8 cellular contexts compared by ENCODE assay signal in the genomic region with DNA sequence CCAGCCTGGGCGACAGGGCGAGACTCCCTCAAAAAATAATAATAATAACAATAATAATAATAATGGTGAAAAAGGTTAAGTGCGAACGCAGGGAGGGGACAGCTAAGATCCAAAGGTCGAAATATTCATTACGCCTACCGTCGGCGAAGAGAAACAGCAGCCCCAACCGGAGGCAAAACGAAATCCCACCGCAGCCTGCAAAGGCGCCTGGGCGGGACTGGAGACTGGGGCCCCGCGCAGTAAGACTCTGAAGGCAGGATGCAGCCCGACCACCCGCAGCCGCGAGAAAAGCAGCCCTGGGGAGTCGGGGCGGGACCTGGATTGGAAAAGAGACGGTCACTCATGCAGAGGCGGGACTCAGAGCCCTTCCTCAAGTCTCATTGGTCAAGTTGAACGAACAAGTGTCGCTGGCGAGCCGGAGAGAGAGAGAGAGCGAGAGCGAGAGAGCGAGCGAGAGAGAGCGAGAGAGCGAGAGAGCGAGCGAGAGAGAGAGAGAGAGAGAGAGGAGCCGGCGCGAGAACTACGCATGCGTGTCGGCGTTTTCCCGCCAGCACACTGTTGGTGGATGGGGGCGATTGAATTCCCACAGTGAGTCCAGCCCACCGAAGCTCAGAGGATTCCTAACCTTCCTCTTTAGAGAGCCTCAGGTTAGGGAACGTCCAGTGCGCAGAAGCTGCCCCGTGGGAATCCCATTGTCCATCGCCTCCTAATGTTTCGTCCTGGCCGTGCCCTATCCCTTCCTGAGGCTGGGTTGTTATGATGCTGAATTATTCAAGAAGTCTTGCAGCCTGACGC. TPM values are rescaled to one million over a fixed set of nuclear protein-coding genes. Genes with fewer than 3 reads are reported as not detected.
DNase-seq lines count a peak whose midpoint lies in the region; ATAC-seq and TF ChIP-seq lines count a peak whose summit lies in the region.

No MANE protein-coding gene starts in this region.

- H3K4me3 ChIP-seq in BE2C (ENCODE audit: low read depth, low read length) = peak overlapping the region; percentile 84

- peak; percentile 38; the same call in 1 of the 2 replicates for TF ChIP-seq CTCF in BE2C (IDR thresholded peaks at IDR 0.05; ENCODE audit: low read depth, low read length)

- H3K36me3 ChIP-seq in BE2C = no peaks in the 10 kb centered on the region; the same call in 1 of the 2 replicates

- H3K4me1 ChIP-seq in BE2C = peaks cover 11% of the 10 kb centered on the region

- H3K27me3 ChIP-seq in BE2C = no peaks in the 10 kb centered on the region

- DNase-seq in BE2C (peak; percentile 99), NCI-H446 treated with DMSO at 0.1 percent for 48 hours (lab: John Stamatoyannopoulos, UW) (peak; percentile 99), cerebellum (ENCODE audit: low spot score) (peak; percentile 98), kidney glomerular epithelial cell (lab: John Stamatoyannopoulos, UW) (peak; percentile 97)
- DNase-seq in activated CD4-positive, CD25-positive, alpha-beta regulatory T cell treated with anti-CD3 and anti-CD28 coated beads, Interleukin-2, amount 50 U/mL, for 72 hours = peak; percentile 87
- peak; percentile 94 to 95 for DNase-seq in stimulated activated CD4-positive, alpha-beta T cell treated with anti-CD3 and anti-CD28 coated beads, Interleukin-15, amount 100 ng/mL, for 48 hours (ENCODE audit: low read depth in 2 of 2)

- ATAC-seq in HG03378 (IDR thresholded peaks at IDR 0.05; ENCODE audit: unreplicated experiment) = peak; percentile 73

- no peaks in the 10 kb centered on the region for H3K9me3 ChIP-seq in BE2C

- peak; percentile 97 for TF ChIP-seq POLR2A in GM19099 (IDR thresholded peaks at IDR 0.05; ENCODE audit: extremely low read depth, insufficient read length, low read depth)

RNA-seq across cellular contexts. Expression of gene ENTREP3, which starts 10.7 kb away (rescaled TPM):
- polyA plus RNA-seq in BE2C (2012; ENCODE audit: insufficient read depth, insufficient read length, low read depth) = 59.3 TPM
- 7.0 TPM for total RNA-seq in cerebellum

RNA-seq across cellular contexts. Expression of gene SCAMP3, which starts 17.6 kb away (rescaled TPM):
- polyA plus RNA-seq in BE2C (2012; ENCODE audit: insufficient read depth, insufficient read length, low read depth) = 203 TPM
- 17.1 TPM for total RNA-seq in cerebellum

RNA-seq across cellular contexts. Expression of gene CLK2, which starts 28.7 kb away (rescaled TPM):
- 129 TPM for polyA plus RNA-seq in BE2C (2012; ENCODE audit: insufficient read depth, insufficient read length, low read depth)
- 33.5 TPM for total RNA-seq in cerebellum

RNA-seq across cellular contexts. Expression of gene HCN3, which starts 32.7 kb away (rescaled TPM):
- polyA plus RNA-seq in BE2C (2012; ENCODE audit: insufficient read depth, insufficient read length, low read depth) = 10.0 TPM
- 12.9 TPM for total RNA-seq in cerebellum

RNA-seq across cellular contexts. Expression of gene MTX1, which starts 36.1 kb away (rescaled TPM):
- polyA plus RNA-seq in BE2C (2012; ENCODE audit: insufficient read depth, insufficient read length, low read depth) = 149 TPM
- total RNA-seq in cerebellum = 9.3 TPM

Comparison
In these comparisons a context has a peak if more than half of its experiments do, and no peak if none do; other contexts are left out.
1. Peak in every context shown above with its lines: DNase-seq, ATAC-seq and H3K4me3 ChIP-seq.